Comparison of ENCODE assay signal across 7 cellular contexts in the genomic region with DNA sequence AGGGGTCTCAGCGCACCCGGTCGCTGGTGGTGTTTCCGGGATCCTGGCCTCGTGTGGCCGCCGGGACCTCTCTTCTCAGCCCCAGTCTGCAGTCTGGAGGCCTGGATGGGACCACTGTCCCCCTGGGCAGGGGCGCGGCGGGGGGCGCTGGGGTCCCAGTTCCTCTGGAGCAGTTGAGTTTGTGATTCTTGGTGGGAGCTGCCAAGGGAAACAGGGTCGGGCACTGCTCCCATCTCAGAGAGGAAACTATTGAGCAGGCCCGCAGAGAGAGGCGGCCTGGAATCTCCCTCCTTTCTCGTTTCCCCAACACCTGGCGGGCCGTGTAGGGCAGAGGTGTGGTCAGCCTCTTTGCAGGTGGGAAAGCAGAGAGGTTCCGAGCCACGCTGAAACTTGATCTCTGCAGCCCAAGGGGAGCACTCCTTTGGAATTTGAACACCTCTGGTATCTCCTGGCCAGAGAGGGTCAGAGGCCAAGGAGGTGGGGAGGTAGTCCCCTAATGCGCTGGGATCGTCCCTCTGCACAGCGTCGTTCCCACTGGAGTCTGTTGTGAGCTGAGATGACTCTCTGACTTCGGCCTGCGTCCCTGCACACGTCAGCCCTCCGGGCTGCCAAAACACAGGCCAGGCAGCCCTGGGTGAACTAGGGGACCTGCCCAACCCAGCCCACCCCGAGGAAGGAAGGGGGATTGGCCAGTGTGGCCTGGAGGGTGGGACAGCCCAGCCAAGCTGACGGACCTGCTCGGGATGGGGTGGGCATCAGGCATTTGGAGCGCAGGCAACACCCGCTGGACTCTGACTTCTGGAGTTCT. TPM values are rescaled to one million over a fixed set of nuclear protein-coding genes. Genes with fewer than 3 reads are reported as not detected.
DNase-seq lines count a peak whose midpoint lies in the region; ATAC-seq, FAIRE-seq and TF ChIP-seq lines count a peak whose summit lies in the region.

No MANE protein-coding gene starts in this region.

- H3K9me3 ChIP-seq in IMR-90 (ENCODE audit: control insufficient read depth, insufficient read depth, low read length) (no peaks in the 10 kb centered on the region), astrocyte (ENCODE audit: insufficient read depth, low read depth, low read length) (no peaks in the 10 kb centered on the region), iPS-15b (ENCODE audit: control insufficient read depth, insufficient read depth, low read length) (no peaks in the 10 kb centered on the region), skeletal muscle satellite cell (replicated peaks; ENCODE audit: low read length) (no peaks in the 10 kb centered on the region)

- peaks cover 3% of the 10 kb centered on the region for H3K79me2 ChIP-seq in astrocyte (ENCODE audit: insufficient read depth, low read length)

- intact Hi-C loops in IMR-90 (cut with micrococcal nuclease) = loop anchor here (2.0 kb wide), 1 partner anchor 21 kb away; no protein-coding TSS in a partner anchor

- H3K9ac ChIP-seq in IMR-90 (ENCODE audit: low read depth, low read length) = peak overlapping the region; percentile 66
- H3K9ac ChIP-seq in astrocyte (ENCODE audit: low read length) = peak overlapping the region; percentile 78
- peak overlapping the region; percentile 54 for H3K9ac ChIP-seq in iPS-15b (ENCODE audit: low read depth, low read length)
- H3K9ac ChIP-seq in skeletal muscle satellite cell (ENCODE audit: low read depth, low read length) = peak overlapping the region; percentile 80

- TF ChIP-seq POLR2A in IMR-90 (IDR thresholded peaks at IDR 0.05; ENCODE audit: low read depth, low read length) = peak; percentile 32; the same call in 1 of the 2 replicates

- H3K23ac ChIP-seq in IMR-90 (ENCODE audit: low read depth, low read length) = peak overlapping the region; percentile 84

- peak overlapping the region; percentile 50; the same call in 1 of the 2 replicates for H3K56ac ChIP-seq in IMR-90 (ENCODE audit: extremely low read depth, insufficient read depth, low read length)

- H3K79me1 ChIP-seq in IMR-90 (ENCODE audit: low read depth in 1 of 2, low read length in 2 of 2) = peaks cover 11 to 54% of the 10 kb centered on the region in 2 experiments; a peak in 3 of 4 replicates

- dilution Hi-C loops in IMR-90 (cut with HindIII; ENCODE audit: low sequenced_read_pairs, unreplicated experiment) = no loop called here

- in situ Hi-C loops in IMR-90 (cut with MboI; ENCODE audit: low sequenced_read_pairs) = no loop called here

- peak overlapping the region; percentile 22; the same call in 1 of the 2 replicates for H2AK5ac ChIP-seq in IMR-90 (ENCODE audit: low read depth, low read length)

- peak overlapping the region; percentile 66 for H2BK120ac ChIP-seq in IMR-90 (ENCODE audit: low read depth, low read length)

- peak overlapping the region; percentile 85 for H3K27ac Mint-ChIP-seq in astrocyte (ENCODE audit: unreplicated experiment)

- CTCF ChIA-PET in IMR-90 (lab: Yijun Ruan, JAX) = interaction anchor here (0.7 to 1.3 kb wide), 4 partner anchors 23 to 60 kb away, joined by 3 read pairs; partner anchors contain the start of gene POP4

- TF ChIP-seq RAD21 in IMR-90 (IDR thresholded peaks at IDR 0.05; ENCODE audit: low read length) = no peak

- H3K36me3 Mint-ChIP-seq in astrocyte (ENCODE audit: low read depth, unreplicated experiment) = peaks cover 11% of the 10 kb centered on the region

- H3K9me3 Mint-ChIP-seq in astrocyte (ENCODE audit: unreplicated experiment) = no peaks in the 10 kb centered on the region

- H3K4me3 Mint-ChIP-seq in astrocyte (ENCODE audit: unreplicated experiment) = peak overlapping the region; percentile 88

- H3K4ac ChIP-seq in IMR-90 (ENCODE audit: low read depth, low read length) = peak overlapping the region; percentile 84

- H3K4me2 ChIP-seq in IMR-90 (ENCODE audit: low read depth, low read length) (peak overlapping the region; percentile 95), astrocyte (ENCODE audit: low read length) (peak overlapping the region; percentile 82), skeletal muscle satellite cell (ENCODE audit: low read length) (peak overlapping the region; percentile 94)

- BruUV-seq in IMR-90 (replicated peaks; lab: Mats Ljungman, UMichigan) = no TSS peak

- peak overlapping the region; percentile 63 for H3K18ac ChIP-seq in IMR-90 (ENCODE audit: low read depth, low read length)

- H3K27ac ChIP-seq in IMR-90 (ENCODE audit: insufficient read depth, low read length) = peak overlapping the region; percentile 84
- peak overlapping the region; percentile 34 for H3K27ac ChIP-seq in astrocyte (ENCODE audit: low read depth, low read length)

- H2BK5ac ChIP-seq in IMR-90 (ENCODE audit: low read depth, low read length, poor library complexity, severe bottlenecking) = peak overlapping the region; percentile 54

- H3K4me3 ChIP-seq in IMR-90 (ENCODE audit: insufficient read depth, low read depth, low read length) (peak overlapping the region; percentile 90), astrocyte (ENCODE audit: insufficient read depth, low read depth, low read length) (peak overlapping the region; percentile 65), iPS-15b (ENCODE audit: low read depth, low read length) (peak overlapping the region; percentile 74), skeletal muscle satellite cell (ENCODE audit: low read length) (peak overlapping the region; percentile 91)

- POLR2A ChIA-PET in IMR-90 (lab: Charles Lee; ENCODE audit: unreplicated experiment) = interaction anchor here (0.6 kb wide), 1 partner anchor 48 kb away, joined by 3 read pairs; no protein-coding TSS in a partner anchor

- peaks cover 12% of the 10 kb centered on the region for H3K9me1 ChIP-seq in IMR-90 (ENCODE audit: insufficient read depth, low read length)

- peaks cover 22% of the 10 kb centered on the region for H4K20me1 ChIP-seq in IMR-90 (ENCODE audit: insufficient read depth, low read length)
- H4K20me1 ChIP-seq in astrocyte (ENCODE audit: insufficient read depth, low read length) = peaks cover 15% of the 10 kb centered on the region

- TF ChIP-seq CTCF in IMR-90 (conservative IDR thresholded peaks at IDR 0.05; ENCODE audit: low read depth, low read length) = no peak
- no peak for TF ChIP-seq CTCF in astrocyte (IDR thresholded peaks at IDR 0.05; ENCODE audit: insufficient read depth, low read depth, low read length)

- no peak overlapping the region for H2BK15ac ChIP-seq in IMR-90 (ENCODE audit: low read depth, low read length)

- H2BK20ac ChIP-seq in IMR-90 (ENCODE audit: low read depth, low read length) = no peak overlapping the region; the same call in 1 of the 2 replicates

- H2AFZ ChIP-seq in IMR-90 (replicated peaks; ENCODE audit: low read length, poor library complexity) = peak overlapping the region; percentile 96
- peak overlapping the region; percentile 58 for H2AFZ ChIP-seq in astrocyte (ENCODE audit: low read depth, low read length)

- DNase-seq in IMR-90 (peak; percentile 66), astrocyte (ENCODE audit: low read depth) (peak; percentile 58), Ammon's horn (ENCODE audit: low spot score) (no peak)

- H3K27me3 Mint-ChIP-seq in astrocyte (ENCODE audit: low read depth, unreplicated experiment) = no peaks in the 10 kb centered on the region

- whole genome bisulfite sequencing in IMR-90 (ENCODE audit: extremely low coverage in 2 of 2, insufficient read length in 1 of 2), 2 experiments = 2% methylated on average over 11 of the region's 32 CpGs; no CpG with 5 or more reads in 1 of the 2 experiments

- FAIRE-seq in astrocyte (lab: Jason Lieb, UNC) = no peak

- peaks cover 39% of the 10 kb centered on the region for H3K4me1 Mint-ChIP-seq in astrocyte (ENCODE audit: low read depth, unreplicated experiment)

- H3K36me3 ChIP-seq in IMR-90 (ENCODE audit: control insufficient read depth, insufficient read depth, low read length) (no peaks in the 10 kb centered on the region), astrocyte (ENCODE audit: insufficient read depth, low read length) (no peaks in the 10 kb centered on the region), iPS-15b (ENCODE audit: control insufficient read depth, insufficient read depth, low read length) (no peaks in the 10 kb centered on the region), skeletal muscle satellite cell (ENCODE audit: insufficient read depth, low read length) (peaks cover 4% of the 10 kb centered on the region)

- peak; percentile 31 for ATAC-seq in GM18868 (IDR thresholded peaks at IDR 0.05; ENCODE audit: unreplicated experiment)
- ATAC-seq in IMR-90 (ENCODE audit: low read depth) = peak; percentile 21
- ATAC-seq in HG03196 (IDR thresholded peaks at IDR 0.05; ENCODE audit: unreplicated experiment) = no peak

- peak overlapping the region; percentile 95 for H2AK9ac ChIP-seq in IMR-90 (replicated peaks; ENCODE audit: low read depth, low read length, poor library complexity)

- H3K27me3 ChIP-seq in IMR-90 (ENCODE audit: control insufficient read depth, insufficient read depth, low read length) (no peaks in the 10 kb centered on the region), astrocyte (ENCODE audit: insufficient read depth, low read length) (no peaks in the 10 kb centered on the region), iPS-15b (ENCODE audit: control insufficient read depth, insufficient read depth, low read length) (peaks cover 2% of the 10 kb centered on the region), skeletal muscle satellite cell (ENCODE audit: control insufficient read depth, insufficient read depth, low read length) (no peaks in the 10 kb centered on the region)

- peak overlapping the region; percentile 65 for H4K5ac ChIP-seq in IMR-90 (ENCODE audit: low read depth, low read length)

- peak overlapping the region; percentile 55 for H4K91ac ChIP-seq in IMR-90 (ENCODE audit: insufficient read depth, low read depth, low read length)

- peaks cover 25% of the 10 kb centered on the region for H3K4me1 ChIP-seq in IMR-90 (ENCODE audit: control insufficient read depth, insufficient read depth, low read length)
- H3K4me1 ChIP-seq in astrocyte (ENCODE audit: insufficient read depth, low read length) = peaks cover 51% of the 10 kb centered on the region
- peaks cover 9% of the 10 kb centered on the region for H3K4me1 ChIP-seq in iPS-15b (ENCODE audit: control insufficient read depth, insufficient read depth, low read length)
- H3K4me1 ChIP-seq in skeletal muscle satellite cell (ENCODE audit: control insufficient read depth, insufficient read depth, low read length) = peaks cover 68% of the 10 kb centered on the region

- H3K14ac ChIP-seq in IMR-90 (replicated peaks; ENCODE audit: low read depth, low read length) = peak overlapping the region; percentile 82

- peak overlapping the region in 1 of 2 experiments; percentile 69; a peak in 1 of 4 replicates for H4K8ac ChIP-seq in IMR-90 (ENCODE audit: low read depth in 2 of 2, low read length in 2 of 2)

RNA-seq across cellular contexts. Expression of gene PLEKHF1, which starts 0.8 kb away (rescaled TPM):
- total RNA-seq in IMR-90 (2012; rRNA removed) (4.7 and 5.0 TPM in 2 replicates), astrocyte (10.8 and 13.1 TPM in 2 replicates)
- polyA plus RNA-seq in IMR-90 (2012; rRNA removed) = 6.6 and 7.2 TPM in 2 replicates
- 7.0 and 12.9 TPM in 2 replicates for polyA plus RNA-seq in IMR-90 (2012; cell fraction: cytosol; rRNA removed)
- 10.8 and 25.4 TPM in 2 replicates for polyA plus RNA-seq in IMR-90 (2012; cell fraction: nucleus; rRNA removed; ENCODE audit: low replicate concordance)
- 17.5 and 23.1 TPM in 2 replicates for total RNA-seq in skeletal muscle satellite cell (2012; rRNA removed)

RNA-seq across cellular contexts. Expression of gene C19orf12, which starts 49.0 kb away (rescaled TPM):
- 16.3 and 19.2 TPM in 2 replicates for total RNA-seq in IMR-90 (2012; rRNA removed)
- 24.0 and 24.2 TPM in 2 replicates for polyA plus RNA-seq in IMR-90 (2012; rRNA removed)
- polyA plus RNA-seq in IMR-90 (2012; cell fraction: cytosol; rRNA removed) = 16.3 and 25.0 TPM in 2 replicates
- 21.2 and 29.1 TPM in 2 replicates for polyA plus RNA-seq in IMR-90 (2012; cell fraction: nucleus; rRNA removed; ENCODE audit: low replicate concordance)
- total RNA-seq in astrocyte = 38.7 and 40.9 TPM in 2 replicates
- total RNA-seq in skeletal muscle satellite cell (2012; rRNA removed) = 19.9 and 21.8 TPM in 2 replicates

RNA-seq across cellular contexts. Expression of gene POP4, which starts 59.9 kb away (rescaled TPM):
- total RNA-seq in IMR-90 (2012; rRNA removed) (65.1 and 85.5 TPM in 2 replicates), astrocyte (52.3 and 60.6 TPM in 2 replicates)
- 81.2 and 87.2 TPM in 2 replicates for polyA plus RNA-seq in IMR-90 (2012; rRNA removed)
- 17.6 and 33.7 TPM in 2 replicates for polyA plus RNA-seq in IMR-90 (2012; cell fraction: cytosol; rRNA removed)
- polyA plus RNA-seq in IMR-90 (2012; cell fraction: nucleus; rRNA removed; ENCODE audit: low replicate concordance) = 20.6 and 93.1 TPM in 2 replicates
- 85.9 and 96.5 TPM in 2 replicates for total RNA-seq in skeletal muscle satellite cell (2012; rRNA removed)
